In the genomic region with DNA sequence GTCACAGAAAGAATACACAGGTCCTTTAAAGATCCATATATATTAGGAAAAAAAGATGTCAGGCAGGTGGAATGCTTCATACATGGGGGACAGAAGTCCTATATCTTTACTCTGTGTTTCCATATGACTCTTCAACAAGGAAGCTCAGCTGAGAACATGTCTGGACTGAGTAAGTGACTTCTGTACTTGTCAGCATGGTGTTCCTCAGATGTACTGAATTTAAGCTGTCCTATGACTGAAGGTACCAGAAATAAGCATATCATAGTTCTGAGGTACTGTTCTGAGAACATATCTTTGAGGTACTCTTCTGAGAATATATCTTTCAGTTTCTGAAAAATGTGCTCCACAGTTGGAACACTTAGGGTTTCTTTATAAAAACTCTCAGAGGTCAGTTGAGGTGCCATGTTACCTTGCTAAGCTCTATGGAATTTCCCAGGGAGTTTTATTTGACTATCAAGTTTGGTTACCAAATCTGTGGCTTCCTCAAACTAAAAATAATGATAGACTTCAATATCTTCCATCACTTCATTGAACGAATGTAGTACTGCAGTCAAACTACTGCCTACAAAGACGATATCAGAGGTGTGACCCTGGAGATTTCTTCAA, we compare ENCODE assay signal across 26 cellular contexts.
"Had no signal": no experiment of that assay in that cellular context is flagged by ENCODE, and none has a peak within 500 bp of the region (broad histone marks: within the 10 kb centered on the region; RNA-seq: fewer than 3 reads in every experiment).

No MANE protein-coding gene starts in this region.

- DNase-seq: colonic mucosa; dermis blood vessel endothelial cell; endodermal cell; erythroblast; kidney; left cardiac atrium; left ventricle myocardium inferior; lower lobe of right lung; mesenchymal stem cell; midbrain; naive thymus-derived CD4-positive, alpha-beta T cell; nephron progenitor cell; psoas muscle; retina; right lobe of liver; spleen; stimulated activated CD4-positive, alpha-beta T cell treated with anti-CD3 and anti-CD28 coated beads, Interleukin-15, amount 100 ng/mL, for 24 hours; stimulated activated CD4-positive, alpha-beta T cell treated with anti-CD3 and anti-CD28 coated beads, Interleukin-1b, Interleukin-23, amount 100 ng/mL, for 48 hours; stimulated activated CD4-positive, alpha-beta T cell treated with anti-CD3 and anti-CD28 coated beads, Interleukin-4, amount 100 ng/mL, for 24 hours; stimulated activated naive CD8-positive, alpha-beta T cell treated with anti-CD3 and anti-CD28 coated beads, Interleukin-15, amount 100 ng/mL, for 72 hours; testis; transverse colon had no signal

- H3K36me3 ChIP-seq: colonic mucosa, left ventricle myocardium inferior, lower lobe of right lung, right lobe of liver, spleen, transverse colon had no signal

- H3K4me1 ChIP-seq: colonic mucosa, foreskin keratinocyte, lower lobe of right lung, parathyroid adenoma, psoas muscle, right lobe of liver, spleen, testis, transverse colon had no signal

- H3K79me2 ChIP-seq: hepatocyte, parathyroid adenoma had no signal

- H3K4me2 ChIP-seq: hepatocyte had no signal

- H3K9me3 ChIP-seq: colonic mucosa, left ventricle myocardium inferior, lower lobe of right lung, psoas muscle, right lobe of liver, testis, transverse colon had no signal

- H2AFZ ChIP-seq: hepatocyte, parathyroid adenoma had no signal

- H3K27ac ChIP-seq: colonic mucosa, foreskin keratinocyte, hepatocyte, lower lobe of right lung, parathyroid adenoma, psoas muscle, right lobe of liver, spleen, testis, transverse colon had no signal

- ATAC-seq: foreskin keratinocyte; left cardiac atrium; lower lobe of right lung; naive thymus-derived CD4-positive, alpha-beta T cell; psoas muscle; right lobe of liver; stimulated activated memory B cell treated with anti-CD40 and anti-IgM and Interleukin-4, amounts not matched to agents 10 μg/mL and 1 μg/mL and 100 μg/mL, for 72 hours; stimulated activated naive CD8-positive, alpha-beta T cell treated with anti-CD3 and anti-CD28 coated beads, Interleukin-15, amount 100 ng/mL, for 72 hours had no signal

- H3K4me3 ChIP-seq: colonic mucosa, hepatocyte, left ventricle myocardium inferior, lower lobe of right lung, psoas muscle, right lobe of liver, spleen, testis, transverse colon had no signal
